Comparison of ENCODE assay signal across 12 cellular contexts in genomic region chr2:189218236-189218635, GRCh38.
"Had no signal": no experiment of that assay in that cellular context is flagged by ENCODE, and none has a peak within 500 bp of the region (broad histone marks: within the 10 kb centered on the region; RNA-seq: fewer than 3 reads in every experiment).

No MANE protein-coding gene starts in this region.

- H3K4me1 ChIP-seq: pancreas had no signal

- ATAC-seq: activated naive CD4-positive, alpha-beta T cell treated with anti-CD3 and anti-CD28 coated beads, Interleukin-2, amount 50 U/mL, for 72 hours; gastroesophageal sphincter; pancreas had no signal

- H3K27ac ChIP-seq: gastroesophageal sphincter, pancreas had no signal

- H3K27ac Mint-ChIP-seq: activated naive CD4-positive, alpha-beta T cell treated with anti-CD3 and anti-CD28 coated beads, Interleukin-2, amount 50 U/mL, for 72 hours; T-helper 2 cell treated with Interferon-gamma antibody and Interleukin-4, amounts not matched to agents 5 μg/mL and 100 μg/mL, for 36 hours had no signal

- H3K9me3 Mint-ChIP-seq: activated naive CD4-positive, alpha-beta T cell treated with anti-CD3 and anti-CD28 coated beads, Interleukin-2, amount 50 U/mL, for 72 hours; mesothelial cell of epicardium; neural crest cell; T-helper 2 cell treated with Interferon-gamma antibody and Interleukin-4, amounts not matched to agents 5 μg/mL and 100 μg/mL, for 36 hours had no signal

- FAIRE-seq: bronchial epithelial cell, pancreas, urothelium cell line had no signal

- H3K36me3 ChIP-seq: gastroesophageal sphincter, pancreas had no signal

- H3K9me3 ChIP-seq: gastroesophageal sphincter, pancreas had no signal

- H3K27me3 ChIP-seq: gastroesophageal sphincter, pancreas had no signal

- DNase-seq: activated CD4-positive, alpha-beta T cell treated with anti-CD3 and anti-CD28 coated beads, Interleukin-2, amount 50 U/mL, for 4 hours; activated CD4-positive, CD25-positive, alpha-beta regulatory T cell treated with anti-CD3 and anti-CD28 coated beads, Interleukin-2, amount 50 U/mL, for 72 hours; activated T-cell treated with anti-CD3 and anti-CD28 coated beads, Interleukin-2, amount 50 U/mL, for 1 hour; left ventricle myocardium superior; pancreas had no signal

- H3K36me3 Mint-ChIP-seq: mesothelial cell of epicardium had no signal

- H3K4me3 ChIP-seq: gastroesophageal sphincter, pancreas had no signal

- H3K4me3 Mint-ChIP-seq: mesothelial cell of epicardium; neural crest cell; T-helper 2 cell treated with Interferon-gamma antibody and Interleukin-4, amounts not matched to agents 5 μg/mL and 100 μg/mL, for 36 hours had no signal
